ENCODE assay signal across 29 cellular contexts in the genomic region with DNA sequence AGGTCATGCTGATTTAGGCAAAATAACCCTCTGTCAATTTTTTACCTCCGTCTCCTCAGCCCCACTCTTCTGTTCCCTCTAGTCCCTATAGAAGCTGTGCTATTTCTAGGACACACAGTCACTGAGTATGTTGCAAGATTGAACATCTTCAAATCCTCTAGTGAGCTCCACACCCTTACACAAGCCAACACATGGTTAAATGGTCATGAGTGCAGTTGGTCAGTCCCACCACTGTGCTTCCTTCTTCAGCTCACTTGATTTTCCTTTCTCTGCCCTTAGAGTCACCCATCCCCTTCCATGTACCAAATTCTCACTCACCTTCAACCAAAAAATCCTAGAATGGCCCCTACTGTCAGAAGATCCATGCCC. TPM values are rescaled to one million over a fixed set of nuclear protein-coding genes. Genes with fewer than 3 reads are reported as not detected.
"Had no signal": no experiment of that assay in that cellular context is flagged by ENCODE, and none has a peak within 500 bp of the region (broad histone marks: within the 10 kb centered on the region; RNA-seq: fewer than 3 reads in every experiment).

No MANE protein-coding gene starts in this region.

- ATAC-seq: activated CD8-positive, alpha-beta memory T cell treated with anti-CD3 and anti-CD28 coated beads, Interleukin-2, amount 10 ng/mL, durations not matched to agents 7 days and 5 days; Panc1; Right ventricle myocardium inferior; WTC11 had no signal

- H3K36me3 Mint-ChIP-seq: activated CD8-positive, alpha-beta memory T cell treated with anti-CD3 and anti-CD28 coated beads, Interleukin-2, amount 10 ng/mL, durations not matched to agents 7 days and 5 days; activated naive CD4-positive, alpha-beta T cell treated with anti-CD3 and anti-CD28 coated beads, Interleukin-2, amount 50 U/mL, for 24 hours; WTC11 had no signal

- H3K4me3 Mint-ChIP-seq: activated CD4-positive, alpha-beta T cell treated with anti-CD3 and anti-CD28 coated beads, Interleukin-2, amount 10 ng/mL, durations not matched to agents 24 days and 14 days; activated CD8-positive, alpha-beta memory T cell treated with anti-CD3 and anti-CD28 coated beads, Interleukin-2, amount 10 ng/mL, durations not matched to agents 7 days and 5 days; activated naive CD4-positive, alpha-beta T cell treated with anti-CD3 and anti-CD28 coated beads, Interleukin-2, amount 50 U/mL, for 24 hours; activated T-cell treated with anti-CD3 and anti-CD28 coated beads, Interleukin-2, amount 50 U/mL, for 24 hours; activated T-helper 1 cell treated with anti-CD3 and anti-CD28 coated beads, Interleukin-12 subunit alpha, Interleukin-12 subunit beta, Interleukin-2, Interleukin-4 antibody, amounts not matched to agents 30 ng/mL and 10 ng/mL and 1 ng/mL, durations not matched to agents 14 hours and 24 hours and 36 hours; T-helper 2 cell treated with Interferon-gamma antibody and Interleukin-4, amounts not matched to agents 5 μg/mL and 100 μg/mL, for 36 hours; WTC11 had no signal

- H3K4me1 ChIP-seq: breast epithelium had no signal

- H3K4me1 Mint-ChIP-seq: activated CD4-positive, alpha-beta T cell treated with anti-CD3 and anti-CD28 coated beads, Interleukin-2, amount 10 ng/mL, durations not matched to agents 24 days and 14 days; activated CD8-positive, alpha-beta memory T cell treated with anti-CD3 and anti-CD28 coated beads, Interleukin-2, amount 10 ng/mL, durations not matched to agents 7 days and 5 days; activated naive CD4-positive, alpha-beta T cell treated with anti-CD3 and anti-CD28 coated beads, Interleukin-2, amount 50 U/mL, for 24 hours had no signal

- H3K36me3 ChIP-seq: breast epithelium had no signal

- DNase-seq: activated CD4-positive, alpha-beta T cell treated with anti-CD3 and anti-CD28 coated beads for 1 hour; activated CD4-positive, alpha-beta T cell treated with anti-CD3 and anti-CD28 coated beads, Interleukin-2, amount 10 ng/mL, durations not matched to agents 24 days and 14 days; activated CD4-positive, alpha-beta T cell treated with anti-CD3 and anti-CD28 coated beads, Interleukin-2, amount 50 U/mL, for 48 hours; activated CD8-positive, alpha-beta memory T cell treated with anti-CD3 and anti-CD28 coated beads, Interleukin-2, amount 10 ng/mL, durations not matched to agents 7 days and 5 days; activated effector memory CD4-positive, alpha-beta T cell treated with Interleukin-2 at 50 U/mL for 16 hours; activated naive CD4-positive, alpha-beta T cell; activated T-cell treated with anti-CD3 and anti-CD28 coated beads, Interleukin-2, amount 50 U/mL, for 24 hours; aorta; central memory CD4-positive, alpha-beta T cell; Kasumi-1; KBM-7; NCI-H1105; NCI-H1436; NCI-H1694 treated with DMSO at 0.1 percent for 48 hours; NCI-H510A treated with DMSO at 0.1 percent for 48 hours; NCI-H69; NK-92 treated with Interleukin-12 subunit alpha and Interleukin-12 subunit beta, amount 100 ng/mL, for 24 hours; OCI-M1; RPMI8226; SW 1271 had no signal

- H3K4me3 ChIP-seq: breast epithelium, SK-N-MC had no signal

- H3K27ac Mint-ChIP-seq: activated CD4-positive, alpha-beta T cell treated with anti-CD3 and anti-CD28 coated beads, Interleukin-2, amount 10 ng/mL, durations not matched to agents 24 days and 14 days; activated CD8-positive, alpha-beta memory T cell treated with anti-CD3 and anti-CD28 coated beads, Interleukin-2, amount 10 ng/mL, durations not matched to agents 7 days and 5 days; activated naive CD4-positive, alpha-beta T cell treated with anti-CD3 and anti-CD28 coated beads, Interleukin-2, amount 50 U/mL, for 24 hours; activated T-cell treated with anti-CD3 and anti-CD28 coated beads, Interleukin-2, amount 50 U/mL, for 24 hours; activated T-helper 1 cell treated with anti-CD3 and anti-CD28 coated beads, Interleukin-12 subunit alpha, Interleukin-12 subunit beta, Interleukin-2, Interleukin-4 antibody, amounts not matched to agents 30 ng/mL and 10 ng/mL and 1 ng/mL, durations not matched to agents 14 hours and 24 hours and 36 hours; T-helper 2 cell treated with Interferon-gamma antibody and Interleukin-4, amounts not matched to agents 5 μg/mL and 100 μg/mL, for 36 hours; WTC11 had no signal

- H3K9me3 Mint-ChIP-seq: activated CD4-positive, alpha-beta T cell treated with anti-CD3 and anti-CD28 coated beads, Interleukin-2, amount 10 ng/mL, durations not matched to agents 24 days and 14 days; activated T-helper 1 cell treated with anti-CD3 and anti-CD28 coated beads, Interleukin-12 subunit alpha, Interleukin-12 subunit beta, Interleukin-2, Interleukin-4 antibody, amounts not matched to agents 30 ng/mL and 10 ng/mL and 1 ng/mL, durations not matched to agents 14 hours and 24 hours and 36 hours; T-helper 2 cell treated with Interferon-gamma antibody and Interleukin-4, amounts not matched to agents 5 μg/mL and 100 μg/mL, for 36 hours had no signal

- H3K27ac ChIP-seq: breast epithelium, SK-N-MC had no signal

- H3K27me3 ChIP-seq: breast epithelium had no signal

RNA-seq across cellular contexts. Expression of gene F13A1, which starts 48.2 kb away (rescaled TPM):
- total RNA-seq: activated CD4-positive, alpha-beta T cell treated with anti-CD3 and anti-CD28 coated beads, Interleukin-2, amount 10 ng/mL, durations not matched to agents 24 days and 14 days; activated CD8-positive, alpha-beta memory T cell treated with anti-CD3 and anti-CD28 coated beads, Interleukin-2, amount 10 ng/mL, durations not matched to agents 7 days and 5 days; activated T-helper 1 cell treated with anti-CD3 and anti-CD28 coated beads, Interleukin-12 subunit alpha, Interleukin-12 subunit beta, Interleukin-2, Interleukin-4 antibody, amounts not matched to agents 30 ng/mL and 10 ng/mL and 1 ng/mL, durations not matched to agents 14 hours and 24 hours and 36 hours; T-helper 1 cell treated with Interleukin-12 subunit alpha and Interleukin-12 subunit beta and Interleukin-4 antibody, amounts not matched to agents 30 ng/mL and 1 ng/mL, for 36 hours had no signal
